In the genomic region with DNA sequence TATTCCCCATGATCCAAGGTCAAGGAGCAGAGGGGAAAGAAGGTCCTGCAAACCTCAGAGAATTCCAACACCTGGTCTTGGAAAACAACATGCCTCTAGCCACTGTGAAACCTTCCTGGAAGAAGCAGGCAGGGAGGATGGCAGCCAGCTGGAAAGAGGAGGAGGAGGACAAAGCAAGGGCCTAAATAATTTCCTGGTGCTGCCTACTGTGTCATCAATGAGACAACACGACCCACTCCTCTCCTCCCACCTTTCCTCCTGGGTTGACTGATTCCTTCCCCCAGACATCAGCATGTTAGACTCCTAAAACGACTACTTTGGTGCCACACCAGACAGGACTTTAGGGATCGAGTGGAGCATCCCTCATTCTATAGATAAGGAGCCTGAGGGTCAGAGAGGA, we compare ENCODE assay signal across 35 cellular contexts.
"Had no signal": no experiment of that assay in that cellular context is flagged by ENCODE, and none has a peak within 500 bp of the region (broad histone marks: within the 10 kb centered on the region; RNA-seq: fewer than 3 reads in every experiment).

No MANE protein-coding gene starts in this region.

- DNase-seq: activated CD4-positive, alpha-beta memory T cell treated with anti-CD3 and anti-CD28 coated beads for 36 hours; activated CD4-positive, alpha-beta T cell treated with anti-CD3 and anti-CD28 coated beads for 1 hour; activated CD4-positive, alpha-beta T cell treated with anti-CD3 and anti-CD28 coated beads for 4 hours; activated CD4-positive, alpha-beta T cell treated with anti-CD3 and anti-CD28 coated beads, Interleukin-2, amount 50 U/mL, for 1 hour; activated CD8-positive, alpha-beta memory T cell treated with anti-CD3 and anti-CD28 coated beads, Interleukin-2, amount 10 ng/mL, durations not matched to agents 7 days and 5 days; activated CD8-positive, alpha-beta memory T cell treated with anti-CD3 and anti-CD28 coated beads, Interleukin-2, amount 50 U/mL, for 4 hours; activated CD8-positive, alpha-beta T cell treated with anti-CD3 and anti-CD28 coated beads, Interleukin-2, amount 10 ng/mL, durations not matched to agents 7 days and 5 days; activated gamma-delta T cell; activated naive CD4-positive, alpha-beta T cell; activated naive CD8-positive, alpha-beta T cell treated with anti-CD3 and anti-CD28 coated beads for 36 hours; activated naive CD8-positive, alpha-beta T cell treated with anti-CD3 and anti-CD28 coated beads, Interleukin-2, amount 50 U/mL, for 24 hours; activated T-cell treated with anti-CD3 and anti-CD28 coated beads, Interleukin-2, amount 50 U/mL, for 1 hour; activated T-cell treated with anti-CD3 and anti-CD28 coated beads, Interleukin-2, amount 50 U/mL, for 48 hours; adrenal gland; amygdala; aorta; caudate nucleus; cortex of kidney; dermis blood vessel endothelial cell; effector CD4-positive, alpha-beta T cell; effector memory CD8-positive, alpha-beta T cell; erythroblast; esophagus squamous epithelium; foreskin melanocyte; heart right ventricle; T-helper 1 cell; T-helper 17 cell; T1000 had no signal

- H3K27ac ChIP-seq: adrenal gland, body of pancreas, esophagus squamous epithelium, gastroesophageal sphincter, heart right ventricle, VCaP had no signal

- H3K4me1 Mint-ChIP-seq: WTC11 had no signal

- H3K4me3 Mint-ChIP-seq: activated CD4-positive, alpha-beta memory T cell treated with anti-CD3 and anti-CD28 coated beads for 36 hours; activated CD8-positive, alpha-beta memory T cell treated with anti-CD3 and anti-CD28 coated beads, Interleukin-2, amount 10 ng/mL, durations not matched to agents 7 days and 5 days; activated CD8-positive, alpha-beta T cell treated with anti-CD3 and anti-CD28 coated beads, Interleukin-2, amount 10 ng/mL, durations not matched to agents 7 days and 5 days; activated naive CD4-positive, alpha-beta T cell treated with anti-CD3 and anti-CD28 coated beads, Interleukin-2, amount 50 U/mL, for 24 hours; activated naive CD8-positive, alpha-beta T cell treated with anti-CD3 and anti-CD28 coated beads for 36 hours; activated naive CD8-positive, alpha-beta T cell treated with anti-CD3 and anti-CD28 coated beads, Interleukin-2, amount 50 U/mL, for 24 hours; activated T-helper 1 cell treated with anti-CD3 and anti-CD28 coated beads, Interleukin-12 subunit alpha, Interleukin-12 subunit beta, Interleukin-2, Interleukin-4 antibody, amounts not matched to agents 30 ng/mL and 10 ng/mL and 1 ng/mL, durations not matched to agents 14 hours and 24 hours and 36 hours; effector memory CD8-positive, alpha-beta T cell; T-helper 17 cell; T-helper 2 cell treated with Interferon-gamma antibody and Interleukin-4, amounts not matched to agents 5 μg/mL and 100 μg/mL, for 36 hours; WTC11 had no signal

- H3K9me3 Mint-ChIP-seq: activated CD4-positive, alpha-beta memory T cell treated with anti-CD3 and anti-CD28 coated beads for 36 hours; activated naive CD4-positive, alpha-beta T cell treated with anti-CD3 and anti-CD28 coated beads, Interleukin-2, amount 50 U/mL, for 24 hours; activated naive CD8-positive, alpha-beta T cell treated with anti-CD3 and anti-CD28 coated beads for 36 hours; activated naive CD8-positive, alpha-beta T cell treated with anti-CD3 and anti-CD28 coated beads, Interleukin-2, amount 50 U/mL, for 24 hours; activated T-helper 1 cell treated with anti-CD3 and anti-CD28 coated beads, Interleukin-12 subunit alpha, Interleukin-12 subunit beta, Interleukin-2, Interleukin-4 antibody, amounts not matched to agents 30 ng/mL and 10 ng/mL and 1 ng/mL, durations not matched to agents 14 hours and 24 hours and 36 hours; effector memory CD8-positive, alpha-beta T cell; T-helper 2 cell treated with Interferon-gamma antibody and Interleukin-4, amounts not matched to agents 5 μg/mL and 100 μg/mL, for 36 hours; WTC11 had no signal

- ATAC-seq: activated CD8-positive, alpha-beta memory T cell treated with anti-CD3 and anti-CD28 coated beads, Interleukin-2, amount 10 ng/mL, durations not matched to agents 7 days and 5 days; activated CD8-positive, alpha-beta T cell treated with anti-CD3 and anti-CD28 coated beads, Interleukin-2, amount 10 ng/mL, durations not matched to agents 7 days and 5 days; activated naive CD8-positive, alpha-beta T cell treated with anti-CD3 and anti-CD28 coated beads, Interleukin-2, amount 50 U/mL, for 24 hours; body of pancreas; effector memory CD8-positive, alpha-beta T cell; gastroesophageal sphincter; heart right ventricle; T-helper 17 cell; WTC11 had no signal

- H3K4me3 ChIP-seq: adrenal gland, body of pancreas, esophagus squamous epithelium, gastroesophageal sphincter, heart right ventricle had no signal

- H3K27me3 Mint-ChIP-seq: activated CD4-positive, alpha-beta memory T cell treated with anti-CD3 and anti-CD28 coated beads for 36 hours; activated CD8-positive, alpha-beta memory T cell treated with anti-CD3 and anti-CD28 coated beads, Interleukin-2, amount 10 ng/mL, durations not matched to agents 7 days and 5 days; activated naive CD4-positive, alpha-beta T cell treated with anti-CD3 and anti-CD28 coated beads, Interleukin-2, amount 50 U/mL, for 24 hours; activated naive CD8-positive, alpha-beta T cell treated with anti-CD3 and anti-CD28 coated beads for 36 hours; activated naive CD8-positive, alpha-beta T cell treated with anti-CD3 and anti-CD28 coated beads, Interleukin-2, amount 50 U/mL, for 24 hours; effector memory CD8-positive, alpha-beta T cell; T-helper 17 cell had no signal

- H3K9me3 ChIP-seq: adrenal gland, body of pancreas, esophagus squamous epithelium, gastroesophageal sphincter, heart right ventricle had no signal

- H3K27me3 ChIP-seq: adrenal gland, body of pancreas, esophagus squamous epithelium, gastroesophageal sphincter, heart right ventricle had no signal

- H3K4me1 ChIP-seq: adrenal gland, gastroesophageal sphincter had no signal

- H3K27ac Mint-ChIP-seq: activated CD4-positive, alpha-beta memory T cell treated with anti-CD3 and anti-CD28 coated beads for 36 hours; activated CD8-positive, alpha-beta memory T cell treated with anti-CD3 and anti-CD28 coated beads, Interleukin-2, amount 10 ng/mL, durations not matched to agents 7 days and 5 days; activated CD8-positive, alpha-beta T cell treated with anti-CD3 and anti-CD28 coated beads, Interleukin-2, amount 10 ng/mL, durations not matched to agents 7 days and 5 days; activated naive CD4-positive, alpha-beta T cell treated with anti-CD3 and anti-CD28 coated beads, Interleukin-2, amount 50 U/mL, for 24 hours; activated naive CD8-positive, alpha-beta T cell treated with anti-CD3 and anti-CD28 coated beads for 36 hours; activated naive CD8-positive, alpha-beta T cell treated with anti-CD3 and anti-CD28 coated beads, Interleukin-2, amount 50 U/mL, for 24 hours; activated T-helper 1 cell treated with anti-CD3 and anti-CD28 coated beads, Interleukin-12 subunit alpha, Interleukin-12 subunit beta, Interleukin-2, Interleukin-4 antibody, amounts not matched to agents 30 ng/mL and 10 ng/mL and 1 ng/mL, durations not matched to agents 14 hours and 24 hours and 36 hours; T-helper 17 cell; T-helper 2 cell treated with Interferon-gamma antibody and Interleukin-4, amounts not matched to agents 5 μg/mL and 100 μg/mL, for 36 hours; WTC11 had no signal

- H3K36me3 Mint-ChIP-seq: activated CD4-positive, alpha-beta memory T cell treated with anti-CD3 and anti-CD28 coated beads for 36 hours; activated CD8-positive, alpha-beta memory T cell treated with anti-CD3 and anti-CD28 coated beads, Interleukin-2, amount 10 ng/mL, durations not matched to agents 7 days and 5 days had no signal

- H3K36me3 ChIP-seq: adrenal gland had no signal
